In the genomic region with DNA sequence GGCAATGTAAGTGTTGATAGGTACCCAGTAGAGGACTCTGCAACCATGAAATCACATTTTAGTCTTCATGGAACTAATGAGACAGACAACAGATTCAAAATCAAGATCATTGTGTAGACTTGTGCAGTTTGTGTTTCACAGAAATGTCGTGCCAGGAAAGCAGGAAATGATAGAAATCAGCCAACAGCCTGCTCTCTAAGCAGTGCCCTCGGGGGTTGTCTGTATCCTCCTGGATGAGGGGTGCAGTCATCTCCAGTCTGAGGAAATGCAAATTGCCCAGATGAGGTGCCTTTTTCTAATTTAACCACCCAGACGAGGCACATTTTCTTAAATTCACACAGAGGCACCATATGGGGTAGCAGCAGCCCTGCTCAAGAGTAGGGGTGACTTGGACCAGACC, we compare ENCODE assay signal across 2 cellular contexts.
TF ChIP-seq lines count a peak whose summit lies in the region.

No MANE protein-coding gene starts in this region.

TF ChIP-seq in SK-N-SH treated with all-trans-retinoic acid at 6 μM for 48 hours, 23 proteins besides CTCF, POLR2A, EP300 and RAD21 (continued from another document):
- TF ChIP-seq, protein P1, sequence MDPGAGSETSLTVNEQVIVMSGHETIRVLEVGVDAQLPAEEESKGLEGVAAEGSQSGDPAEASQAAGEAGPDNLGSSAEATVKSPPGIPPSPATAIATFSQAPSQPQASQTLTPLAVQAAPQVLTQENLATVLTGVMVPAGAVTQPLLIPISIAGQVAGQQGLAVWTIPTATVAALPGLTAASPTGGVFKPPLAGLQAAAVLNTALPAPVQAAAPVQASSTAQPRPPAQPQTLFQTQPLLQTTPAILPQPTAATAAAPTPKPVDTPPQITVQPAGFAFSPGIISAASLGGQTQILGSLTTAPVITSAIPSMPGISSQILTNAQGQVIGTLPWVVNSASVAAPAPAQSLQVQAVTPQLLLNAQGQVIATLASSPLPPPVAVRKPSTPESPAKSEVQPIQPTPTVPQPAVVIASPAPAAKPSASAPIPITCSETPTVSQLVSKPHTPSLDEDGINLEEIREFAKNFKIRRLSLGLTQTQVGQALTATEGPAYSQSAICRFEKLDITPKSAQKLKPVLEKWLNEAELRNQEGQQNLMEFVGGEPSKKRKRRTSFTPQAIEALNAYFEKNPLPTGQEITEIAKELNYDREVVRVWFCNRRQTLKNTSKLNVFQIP (CRISPR knock-in tag; IDR thresholded peaks at IDR 0.05; ENCODE audit: borderline replicate concordance, low read depth), result no peak
- TF ChIP-seq TOX (CRISPR knock-in tag; IDR thresholded peaks at IDR 0.05; ENCODE audit: borderline replicate concordance), result no peak
- no peak for TF ChIP-seq SNAI2 (CRISPR knock-in tag; IDR thresholded peaks at IDR 0.05)
- no peak for TF ChIP-seq ISL1 (CRISPR knock-in tag; IDR thresholded peaks at IDR 0.05)
- TF ChIP-seq ZNF8 (CRISPR knock-in tag; IDR thresholded peaks at IDR 0.05), result no peak
- TF ChIP-seq CSDC2 (CRISPR knock-in tag; IDR thresholded peaks at IDR 0.05), result no peak
- TF ChIP-seq ZFP30 (CRISPR knock-in tag; IDR thresholded peaks at IDR 0.05), result no peak
- TF ChIP-seq ZFP3 (CRISPR knock-in tag; IDR thresholded peaks at IDR 0.05), result no peak
- TF ChIP-seq, protein P2, sequence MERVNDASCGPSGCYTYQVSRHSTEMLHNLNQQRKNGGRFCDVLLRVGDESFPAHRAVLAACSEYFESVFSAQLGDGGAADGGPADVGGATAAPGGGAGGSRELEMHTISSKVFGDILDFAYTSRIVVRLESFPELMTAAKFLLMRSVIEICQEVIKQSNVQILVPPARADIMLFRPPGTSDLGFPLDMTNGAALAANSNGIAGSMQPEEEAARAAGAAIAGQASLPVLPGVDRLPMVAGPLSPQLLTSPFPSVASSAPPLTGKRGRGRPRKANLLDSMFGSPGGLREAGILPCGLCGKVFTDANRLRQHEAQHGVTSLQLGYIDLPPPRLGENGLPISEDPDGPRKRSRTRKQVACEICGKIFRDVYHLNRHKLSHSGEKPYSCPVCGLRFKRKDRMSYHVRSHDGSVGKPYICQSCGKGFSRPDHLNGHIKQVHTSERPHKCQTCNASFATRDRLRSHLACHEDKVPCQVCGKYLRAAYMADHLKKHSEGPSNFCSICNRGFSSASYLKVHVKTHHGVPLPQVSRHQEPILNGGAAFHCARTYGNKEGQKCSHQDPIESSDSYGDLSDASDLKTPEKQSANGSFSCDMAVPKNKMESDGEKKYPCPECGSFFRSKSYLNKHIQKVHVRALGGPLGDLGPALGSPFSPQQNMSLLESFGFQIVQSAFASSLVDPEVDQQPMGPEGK (CRISPR knock-in tag; IDR thresholded peaks at IDR 0.05; ENCODE audit: borderline replicate concordance), result no peak
- TF ChIP-seq ARNTL (CRISPR knock-in tag; IDR thresholded peaks at IDR 0.05; ENCODE audit: borderline replicate concordance, low read depth), result no peak
- no peak for TF ChIP-seq ZNF70 (CRISPR knock-in tag; IDR thresholded peaks at IDR 0.05)
- TF ChIP-seq, protein P3, sequence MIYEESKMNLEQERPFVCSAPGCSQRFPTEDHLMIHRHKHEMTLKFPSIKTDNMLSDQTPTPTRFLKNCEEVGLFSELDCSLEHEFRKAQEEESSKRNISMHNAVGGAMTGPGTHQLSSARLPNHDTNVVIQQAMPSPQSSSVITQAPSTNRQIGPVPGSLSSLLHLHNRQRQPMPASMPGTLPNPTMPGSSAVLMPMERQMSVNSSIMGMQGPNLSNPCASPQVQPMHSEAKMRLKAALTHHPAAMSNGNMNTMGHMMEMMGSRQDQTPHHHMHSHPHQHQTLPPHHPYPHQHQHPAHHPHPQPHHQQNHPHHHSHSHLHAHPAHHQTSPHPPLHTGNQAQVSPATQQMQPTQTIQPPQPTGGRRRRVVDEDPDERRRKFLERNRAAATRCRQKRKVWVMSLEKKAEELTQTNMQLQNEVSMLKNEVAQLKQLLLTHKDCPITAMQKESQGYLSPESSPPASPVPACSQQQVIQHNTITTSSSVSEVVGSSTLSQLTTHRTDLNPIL (CRISPR knock-in tag; IDR thresholded peaks at IDR 0.05; ENCODE audit: low read depth), result no peak
- no peak for TF ChIP-seq ZC3H10 (CRISPR knock-in tag; IDR thresholded peaks at IDR 0.05)

TF ChIP-seq in WTC11, 78 proteins besides CTCF, POLR2A, EP300 and RAD21 (continued from another document):
- TF ChIP-seq, protein P4, sequence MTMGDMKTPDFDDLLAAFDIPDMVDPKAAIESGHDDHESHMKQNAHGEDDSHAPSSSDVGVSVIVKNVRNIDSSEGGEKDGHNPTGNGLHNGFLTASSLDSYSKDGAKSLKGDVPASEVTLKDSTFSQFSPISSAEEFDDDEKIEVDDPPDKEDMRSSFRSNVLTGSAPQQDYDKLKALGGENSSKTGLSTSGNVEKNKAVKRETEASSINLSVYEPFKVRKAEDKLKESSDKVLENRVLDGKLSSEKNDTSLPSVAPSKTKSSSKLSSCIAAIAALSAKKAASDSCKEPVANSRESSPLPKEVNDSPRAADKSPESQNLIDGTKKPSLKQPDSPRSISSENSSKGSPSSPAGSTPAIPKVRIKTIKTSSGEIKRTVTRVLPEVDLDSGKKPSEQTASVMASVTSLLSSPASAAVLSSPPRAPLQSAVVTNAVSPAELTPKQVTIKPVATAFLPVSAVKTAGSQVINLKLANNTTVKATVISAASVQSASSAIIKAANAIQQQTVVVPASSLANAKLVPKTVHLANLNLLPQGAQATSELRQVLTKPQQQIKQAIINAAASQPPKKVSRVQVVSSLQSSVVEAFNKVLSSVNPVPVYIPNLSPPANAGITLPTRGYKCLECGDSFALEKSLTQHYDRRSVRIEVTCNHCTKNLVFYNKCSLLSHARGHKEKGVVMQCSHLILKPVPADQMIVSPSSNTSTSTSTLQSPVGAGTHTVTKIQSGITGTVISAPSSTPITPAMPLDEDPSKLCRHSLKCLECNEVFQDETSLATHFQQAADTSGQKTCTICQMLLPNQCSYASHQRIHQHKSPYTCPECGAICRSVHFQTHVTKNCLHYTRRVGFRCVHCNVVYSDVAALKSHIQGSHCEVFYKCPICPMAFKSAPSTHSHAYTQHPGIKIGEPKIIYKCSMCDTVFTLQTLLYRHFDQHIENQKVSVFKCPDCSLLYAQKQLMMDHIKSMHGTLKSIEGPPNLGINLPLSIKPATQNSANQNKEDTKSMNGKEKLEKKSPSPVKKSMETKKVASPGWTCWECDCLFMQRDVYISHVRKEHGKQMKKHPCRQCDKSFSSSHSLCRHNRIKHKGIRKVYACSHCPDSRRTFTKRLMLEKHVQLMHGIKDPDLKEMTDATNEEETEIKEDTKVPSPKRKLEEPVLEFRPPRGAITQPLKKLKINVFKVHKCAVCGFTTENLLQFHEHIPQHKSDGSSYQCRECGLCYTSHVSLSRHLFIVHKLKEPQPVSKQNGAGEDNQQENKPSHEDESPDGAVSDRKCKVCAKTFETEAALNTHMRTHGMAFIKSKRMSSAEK (CRISPR knock-in tag; IDR thresholded peaks at IDR 0.05; ENCODE audit: borderline replicate concordance), result no peak
- TF ChIP-seq, protein P5, sequence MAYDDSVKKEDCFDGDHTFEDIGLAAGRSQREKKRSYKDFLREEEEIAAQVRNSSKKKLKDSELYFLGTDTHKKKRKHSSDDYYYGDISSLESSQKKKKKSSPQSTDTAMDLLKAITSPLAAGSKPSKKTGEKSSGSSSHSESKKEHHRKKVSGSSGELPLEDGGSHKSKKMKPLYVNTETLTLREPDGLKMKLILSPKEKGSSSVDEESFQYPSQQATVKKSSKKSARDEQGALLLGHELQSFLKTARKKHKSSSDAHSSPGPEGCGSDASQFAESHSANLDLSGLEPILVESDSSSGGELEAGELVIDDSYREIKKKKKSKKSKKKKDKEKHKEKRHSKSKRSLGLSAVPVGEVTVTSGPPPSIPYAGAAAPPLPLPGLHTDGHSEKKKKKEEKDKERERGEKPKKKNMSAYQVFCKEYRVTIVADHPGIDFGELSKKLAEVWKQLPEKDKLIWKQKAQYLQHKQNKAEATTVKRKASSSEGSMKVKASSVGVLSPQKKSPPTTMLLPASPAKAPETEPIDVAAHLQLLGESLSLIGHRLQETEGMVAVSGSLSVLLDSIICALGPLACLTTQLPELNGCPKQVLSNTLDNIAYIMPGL (CRISPR knock-in tag; IDR thresholded peaks at IDR 0.05), result no peak
- TF ChIP-seq NFE2L1 (CRISPR knock-in tag; IDR thresholded peaks at IDR 0.05), result no peak
- TF ChIP-seq ZNF219 (CRISPR knock-in tag; IDR thresholded peaks at IDR 0.05; ENCODE audit: borderline replicate concordance), result no peak
- TF ChIP-seq, protein P6, sequence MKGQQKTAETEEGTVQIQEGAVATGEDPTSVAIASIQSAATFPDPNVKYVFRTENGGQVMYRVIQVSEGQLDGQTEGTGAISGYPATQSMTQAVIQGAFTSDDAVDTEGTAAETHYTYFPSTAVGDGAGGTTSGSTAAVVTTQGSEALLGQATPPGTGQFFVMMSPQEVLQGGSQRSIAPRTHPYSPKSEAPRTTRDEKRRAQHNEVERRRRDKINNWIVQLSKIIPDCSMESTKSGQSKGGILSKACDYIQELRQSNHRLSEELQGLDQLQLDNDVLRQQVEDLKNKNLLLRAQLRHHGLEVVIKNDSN (CRISPR knock-in tag; IDR thresholded peaks at IDR 0.05), result no peak
- no peak for TF ChIP-seq ELF4 (CRISPR knock-in tag; IDR thresholded peaks at IDR 0.05; ENCODE audit: low read depth)
- TF ChIP-seq CBFB (CRISPR knock-in tag; IDR thresholded peaks at IDR 0.05; ENCODE audit: low read depth), result no peak
- TF ChIP-seq, protein P7, sequence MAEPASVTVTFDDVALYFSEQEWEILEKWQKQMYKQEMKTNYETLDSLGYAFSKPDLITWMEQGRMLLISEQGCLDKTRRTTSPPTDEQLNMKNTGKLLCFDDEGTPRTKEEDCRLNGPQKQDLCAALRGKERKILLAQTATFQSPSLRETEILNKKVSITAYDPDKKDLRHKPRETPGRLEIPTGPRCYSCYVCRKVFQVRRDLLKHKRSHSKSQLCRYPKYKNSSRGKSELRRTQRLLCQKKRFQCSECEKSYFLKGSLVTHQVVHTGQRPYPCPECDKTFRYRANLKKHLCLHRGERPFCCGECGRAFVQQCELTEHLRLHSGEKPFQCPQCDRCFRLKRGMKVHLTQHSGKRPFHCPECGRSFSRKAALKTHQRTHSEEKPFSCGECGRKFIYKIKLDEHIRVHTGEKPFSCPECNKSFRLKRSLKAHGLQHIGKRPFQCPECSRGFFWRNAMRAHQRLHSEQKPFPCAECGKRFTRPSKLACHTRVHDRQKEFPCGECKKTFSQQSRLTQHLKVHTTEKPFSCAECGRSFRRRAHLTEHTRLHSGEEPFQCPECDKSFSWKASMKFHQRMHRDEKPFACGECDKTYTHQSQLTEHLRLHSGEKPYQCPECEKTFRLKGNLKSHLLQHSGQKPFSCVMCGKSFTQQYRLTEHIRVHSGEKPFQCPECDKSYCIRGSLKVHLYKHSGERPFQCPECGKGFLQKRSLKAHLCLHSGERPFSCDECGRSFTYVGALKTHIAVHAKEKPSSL (CRISPR knock-in tag; conservative IDR thresholded peaks at IDR 0.05), result no peak
- TF ChIP-seq, protein P8, sequence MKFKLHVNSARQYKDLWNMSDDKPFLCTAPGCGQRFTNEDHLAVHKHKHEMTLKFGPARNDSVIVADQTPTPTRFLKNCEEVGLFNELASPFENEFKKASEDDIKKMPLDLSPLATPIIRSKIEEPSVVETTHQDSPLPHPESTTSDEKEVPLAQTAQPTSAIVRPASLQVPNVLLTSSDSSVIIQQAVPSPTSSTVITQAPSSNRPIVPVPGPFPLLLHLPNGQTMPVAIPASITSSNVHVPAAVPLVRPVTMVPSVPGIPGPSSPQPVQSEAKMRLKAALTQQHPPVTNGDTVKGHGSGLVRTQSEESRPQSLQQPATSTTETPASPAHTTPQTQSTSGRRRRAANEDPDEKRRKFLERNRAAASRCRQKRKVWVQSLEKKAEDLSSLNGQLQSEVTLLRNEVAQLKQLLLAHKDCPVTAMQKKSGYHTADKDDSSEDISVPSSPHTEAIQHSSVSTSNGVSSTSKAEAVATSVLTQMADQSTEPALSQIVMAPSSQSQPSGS (CRISPR knock-in tag; IDR thresholded peaks at IDR 0.05; ENCODE audit: borderline replicate concordance, low read depth), result no peak
- TF ChIP-seq, protein P9, sequence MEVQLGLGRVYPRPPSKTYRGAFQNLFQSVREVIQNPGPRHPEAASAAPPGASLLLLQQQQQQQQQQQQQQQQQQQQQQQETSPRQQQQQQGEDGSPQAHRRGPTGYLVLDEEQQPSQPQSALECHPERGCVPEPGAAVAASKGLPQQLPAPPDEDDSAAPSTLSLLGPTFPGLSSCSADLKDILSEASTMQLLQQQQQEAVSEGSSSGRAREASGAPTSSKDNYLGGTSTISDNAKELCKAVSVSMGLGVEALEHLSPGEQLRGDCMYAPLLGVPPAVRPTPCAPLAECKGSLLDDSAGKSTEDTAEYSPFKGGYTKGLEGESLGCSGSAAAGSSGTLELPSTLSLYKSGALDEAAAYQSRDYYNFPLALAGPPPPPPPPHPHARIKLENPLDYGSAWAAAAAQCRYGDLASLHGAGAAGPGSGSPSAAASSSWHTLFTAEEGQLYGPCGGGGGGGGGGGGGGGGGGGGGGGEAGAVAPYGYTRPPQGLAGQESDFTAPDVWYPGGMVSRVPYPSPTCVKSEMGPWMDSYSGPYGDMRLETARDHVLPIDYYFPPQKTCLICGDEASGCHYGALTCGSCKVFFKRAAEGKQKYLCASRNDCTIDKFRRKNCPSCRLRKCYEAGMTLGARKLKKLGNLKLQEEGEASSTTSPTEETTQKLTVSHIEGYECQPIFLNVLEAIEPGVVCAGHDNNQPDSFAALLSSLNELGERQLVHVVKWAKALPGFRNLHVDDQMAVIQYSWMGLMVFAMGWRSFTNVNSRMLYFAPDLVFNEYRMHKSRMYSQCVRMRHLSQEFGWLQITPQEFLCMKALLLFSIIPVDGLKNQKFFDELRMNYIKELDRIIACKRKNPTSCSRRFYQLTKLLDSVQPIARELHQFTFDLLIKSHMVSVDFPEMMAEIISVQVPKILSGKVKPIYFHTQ (CRISPR knock-in tag; IDR thresholded peaks at IDR 0.05), result no peak
- TF ChIP-seq MYBL2 (CRISPR knock-in tag; IDR thresholded peaks at IDR 0.05), result no peak
